Comparison of ENCODE assay signal across 17 cellular contexts in genomic region chr5:97276721-97277120, GRCh38.
DNase-seq lines count a peak whose midpoint lies in the region; ATAC-seq and TF ChIP-seq lines count a peak whose summit lies in the region.
"Had no signal": no experiment of that assay in that cellular context is flagged by ENCODE, and none has a peak within 500 bp of the region (broad histone marks: within the 10 kb centered on the region; RNA-seq: fewer than 3 reads in every experiment).

No MANE protein-coding gene starts in this region.

- no peaks in the 10 kb centered on the region for H4K20me1 ChIP-seq in mammary epithelial cell (ENCODE audit: insufficient read depth, low read length)
- H4K20me1 ChIP-seq: BLaER1 treated with 17β-estradiol and CSF1 and Interleukin-3, amounts not matched to agents 10 nM and 100 nM had no signal

- no peak overlapping the region for H2AFZ ChIP-seq in mammary epithelial cell (ENCODE audit: low read depth, low read length)

- in situ Hi-C loops in mammary epithelial cell (cut with MboI; ENCODE audit: low sequenced_read_pairs in 2 of 2): no loop called here

- no peak for ATAC-seq in HG02571 (IDR thresholded peaks at IDR 0.05; ENCODE audit: unreplicated experiment)
- ATAC-seq: A549; CD8-positive, alpha-beta T cell had no signal

- H3K27ac ChIP-seq in mammary epithelial cell (ENCODE audit: insufficient read depth, low read depth, low read length) (no peak overlapping the region), breast epithelium (no peak overlapping the region)
- H3K27ac ChIP-seq: 22Rv1; A549; BLaER1 treated with 17β-estradiol and CSF1 and Interleukin-3, amounts not matched to agents 10 nM and 100 nM; C4-2B had no signal

- WGBS in mammary epithelial cell (ENCODE audit: low coverage, missing lambda C conversion rate): 59% methylated on average over 2 of the region's 2 CpGs

- TF ChIP-seq CTCF in mammary epithelial cell (conservative IDR thresholded peaks at IDR 0.05 in 1 of 2, IDR thresholded peaks at IDR 0.05 in 1 of 2; ENCODE audit: extremely low read depth in 1 of 2, insufficient read depth in 1 of 2, low read depth in 1 of 2, low read length in 2 of 2): no peak
- no peak for TF ChIP-seq CTCF in breast epithelium (IDR thresholded peaks at IDR 0.05)
- no peak for TF ChIP-seq CTCF in epithelial cell of esophagus (IDR thresholded peaks at IDR 0.05; ENCODE audit: insufficient read depth, low read depth, low read length, missing control alignments)

- CTCF ChIA-PET in mammary epithelial cell (lab: Charles Lee; ENCODE audit: low non-redundant PET): no interaction called here

- H3K9ac ChIP-seq in mammary epithelial cell (ENCODE audit: insufficient read depth, low read length): no peak overlapping the region
- H3K9ac ChIP-seq: BLaER1 treated with 17β-estradiol and CSF1 and Interleukin-3, amounts not matched to agents 10 nM and 100 nM had no signal

- no peaks in the 10 kb centered on the region for H3K9me3 ChIP-seq in mammary epithelial cell (replicated peaks; ENCODE audit: insufficient read depth, low read length)
- peaks cover 9 to 13% of the 10 kb centered on the region in 2 donors for H3K9me3 ChIP-seq in breast epithelium
- H3K9me3 ChIP-seq: A549, Caco-2 had no signal

- no peaks in the 10 kb centered on the region for H3K4me1 ChIP-seq in mammary epithelial cell (ENCODE audit: insufficient read depth, low read length)
- H3K4me1 ChIP-seq in breast epithelium: no peaks in the 10 kb centered on the region
- H3K4me1 ChIP-seq: A549; BLaER1 treated with 17β-estradiol and CSF1 and Interleukin-3, amounts not matched to agents 10 nM and 100 nM; Caco-2 had no signal

- no peak overlapping the region for H3K4me2 ChIP-seq in mammary epithelial cell (ENCODE audit: insufficient read depth, low read depth, low read length)
- H3K4me2 ChIP-seq: A549; BLaER1 treated with 17β-estradiol and CSF1 and Interleukin-3, amounts not matched to agents 10 nM and 100 nM had no signal

- H3K27me3 ChIP-seq in mammary epithelial cell (ENCODE audit: insufficient read depth, low read length): no peaks in the 10 kb centered on the region
- H3K27me3 ChIP-seq in breast epithelium: no peaks in the 10 kb centered on the region
- H3K27me3 ChIP-seq: BLaER1 treated with 17β-estradiol and CSF1 and Interleukin-3, amounts not matched to agents 10 nM and 100 nM had no signal

- no peak for TF ChIP-seq POLR2A in breast epithelium (IDR thresholded peaks at IDR 0.05)

- dilution Hi-C loops in mammary epithelial cell (cut with HindIII; ENCODE audit: low sequenced_read_pairs): no loop called here

- intact Hi-C loops in mammary epithelial cell (cut with micrococcal nuclease): no loop called here
- intact Hi-C loops in breast epithelium (cut with DNase I; ENCODE audit: low total_unique reads): loop anchor here (5.0 kb wide), 1 partner anchor 511 kb away; no protein-coding TSS in a partner anchor

- H3K79me2 ChIP-seq in mammary epithelial cell (ENCODE audit: insufficient read depth, low read length): no peaks in the 10 kb centered on the region

- H3K4me3 ChIP-seq in mammary epithelial cell (replicated peaks in 1 of 3; ENCODE audit: insufficient read depth in 1 of 3, low read depth in 2 of 3, low read length in 3 of 3) (no peak overlapping the region), breast epithelium (no peak overlapping the region), epithelial cell of esophagus (ENCODE audit: low read length) (no peak overlapping the region)
- H3K4me3 ChIP-seq: A549; BLaER1 treated with 17β-estradiol and CSF1 and Interleukin-3, amounts not matched to agents 10 nM and 100 nM had no signal

- no peaks in the 10 kb centered on the region for H3K36me3 ChIP-seq in mammary epithelial cell (ENCODE audit: insufficient read depth, low read length)
- H3K36me3 ChIP-seq in breast epithelium: no peaks in the 10 kb centered on the region
- H3K36me3 ChIP-seq: BLaER1 treated with 17β-estradiol and CSF1 and Interleukin-3, amounts not matched to agents 10 nM and 100 nM had no signal

- DNase-seq in mammary epithelial cell: peak; percentile 63
- no peak for DNase-seq in breast epithelium (ENCODE audit: low spot score in 2 of 2)
- peak; percentile 30 for DNase-seq in epithelial cell of esophagus (ENCODE audit: low read depth)
- peak; percentile 35 for DNase-seq in kidney tubule cell (ENCODE audit: low spot score)
- no peak for DNase-seq in NCI-H345 treated with DMSO at 0.1 percent for 48 hours (lab: John Stamatoyannopoulos, UW; ENCODE audit: unreplicated experiment)
- DNase-seq: AML-193; Caco-2; Calu3; CD4-positive, alpha-beta T cell; CD8-positive, alpha-beta T cell; DMS79 treated with DMSO at 0.1 percent for 48 hours; GF-D8 had no signal

- no TSS peak for BruUV-seq in mammary epithelial cell (replicated peaks; lab: Mats Ljungman, UMichigan)

Comparison
In these comparisons a context has a peak if more than half of its experiments do, and no peak if none do; other contexts are left out.
1. DNase-seq: peak in mammary epithelial cell (single experiment), epithelial cell of esophagus (single experiment) and kidney tubule cell (single experiment); none in breast epithelium (0 of 2) and NCI-H345 treated with DMSO at 0.1 percent for 48 hours (single experiment).